Comparison of ENCODE assay signal across 1 cellular context in genomic region chr11:85811624-85812023, GRCh38.
TF ChIP-seq lines count a peak whose summit lies in the region.

No MANE protein-coding gene starts in this region.

TF ChIP-seq in GM23338, 12 proteins besides CTCF, POLR2A, EP300 and RAD21 (continued from another document):
- TF ChIP-seq ZNF462 (CRISPR knock-in tag; IDR thresholded peaks at IDR 0.05) (no peak), EZH2 (IDR thresholded peaks at IDR 0.05; ENCODE audit: low read depth, unreplicated experiment) (no peak), EZH2phosphoT487 (IDR thresholded peaks at IDR 0.05; ENCODE audit: unreplicated experiment) (no peak), JUNB (IDR thresholded peaks at IDR 0.05; ENCODE audit: unreplicated experiment) (no peak), ETS1 (IDR thresholded peaks at IDR 0.05) (no peak), ZNF114 (CRISPR knock-in tag; IDR thresholded peaks at IDR 0.05) (no peak), CREB1 (CRISPR knock-in tag; IDR thresholded peaks at IDR 0.05; ENCODE audit: low read depth) (no peak), ZNF331 (CRISPR knock-in tag; IDR thresholded peaks at IDR 0.05; ENCODE audit: low read depth) (no peak), POLR2AphosphoS5 (IDR thresholded peaks at IDR 0.05; ENCODE audit: low read depth) (no peak), STAT1 (IDR thresholded peaks at IDR 0.05; ENCODE audit: unreplicated experiment) (no peak)
- TF ChIP-seq, protein P1, sequence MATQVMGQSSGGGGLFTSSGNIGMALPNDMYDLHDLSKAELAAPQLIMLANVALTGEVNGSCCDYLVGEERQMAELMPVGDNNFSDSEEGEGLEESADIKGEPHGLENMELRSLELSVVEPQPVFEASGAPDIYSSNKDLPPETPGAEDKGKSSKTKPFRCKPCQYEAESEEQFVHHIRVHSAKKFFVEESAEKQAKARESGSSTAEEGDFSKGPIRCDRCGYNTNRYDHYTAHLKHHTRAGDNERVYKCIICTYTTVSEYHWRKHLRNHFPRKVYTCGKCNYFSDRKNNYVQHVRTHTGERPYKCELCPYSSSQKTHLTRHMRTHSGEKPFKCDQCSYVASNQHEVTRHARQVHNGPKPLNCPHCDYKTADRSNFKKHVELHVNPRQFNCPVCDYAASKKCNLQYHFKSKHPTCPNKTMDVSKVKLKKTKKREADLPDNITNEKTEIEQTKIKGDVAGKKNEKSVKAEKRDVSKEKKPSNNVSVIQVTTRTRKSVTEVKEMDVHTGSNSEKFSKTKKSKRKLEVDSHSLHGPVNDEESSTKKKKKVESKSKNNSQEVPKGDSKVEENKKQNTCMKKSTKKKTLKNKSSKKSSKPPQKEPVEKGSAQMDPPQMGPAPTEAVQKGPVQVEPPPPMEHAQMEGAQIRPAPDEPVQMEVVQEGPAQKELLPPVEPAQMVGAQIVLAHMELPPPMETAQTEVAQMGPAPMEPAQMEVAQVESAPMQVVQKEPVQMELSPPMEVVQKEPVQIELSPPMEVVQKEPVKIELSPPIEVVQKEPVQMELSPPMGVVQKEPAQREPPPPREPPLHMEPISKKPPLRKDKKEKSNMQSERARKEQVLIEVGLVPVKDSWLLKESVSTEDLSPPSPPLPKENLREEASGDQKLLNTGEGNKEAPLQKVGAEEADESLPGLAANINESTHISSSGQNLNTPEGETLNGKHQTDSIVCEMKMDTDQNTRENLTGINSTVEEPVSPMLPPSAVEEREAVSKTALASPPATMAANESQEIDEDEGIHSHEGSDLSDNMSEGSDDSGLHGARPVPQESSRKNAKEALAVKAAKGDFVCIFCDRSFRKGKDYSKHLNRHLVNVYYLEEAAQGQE (IDR thresholded peaks at IDR 0.05; ENCODE audit: unreplicated experiment) = no peak
TF ChIP-seq in GM23338: peak in this region for 0.
